9 cellular contexts compared by ENCODE assay signal in the genomic region with DNA sequence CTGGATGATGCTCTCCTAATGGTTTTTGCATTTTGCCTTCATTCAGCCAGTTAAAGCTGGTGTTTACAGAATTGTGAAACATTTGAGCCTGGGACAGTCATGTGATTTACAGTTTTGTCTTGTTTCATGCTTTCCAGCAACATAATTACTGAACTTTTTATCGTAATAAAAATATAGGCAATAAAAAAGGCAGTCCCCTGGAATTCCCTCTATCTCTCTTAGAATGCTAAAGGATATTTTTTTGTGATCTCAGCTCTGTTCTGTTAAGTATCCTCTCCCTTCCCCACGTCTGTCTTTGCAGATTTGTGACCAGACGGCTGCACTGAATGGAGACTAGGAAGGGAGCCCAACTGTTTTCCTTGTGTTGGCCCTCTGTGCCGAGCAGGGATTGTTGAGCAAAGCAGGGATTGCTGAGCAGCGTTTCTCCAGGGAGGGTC.
DNase-seq lines count a peak whose midpoint lies in the region; ATAC-seq, FAIRE-seq and TF ChIP-seq lines count a peak whose summit lies in the region.
"Had no signal": no experiment of that assay in that cellular context is flagged by ENCODE, and none has a peak within 500 bp of the region (broad histone marks: within the 10 kb centered on the region; RNA-seq: fewer than 3 reads in every experiment).

No MANE protein-coding gene starts in this region.

- no peak overlapping the region for H3K4me3 ChIP-seq in fibroblast of mammary gland (ENCODE audit: control insufficient read depth, low read depth, low read length)
- no peak overlapping the region for H3K4me3 ChIP-seq in mesodermal cell (ENCODE audit: extremely low read depth, insufficient read depth, low read length, poor library complexity, severe bottlenecking)
- H3K4me3 ChIP-seq in tibial nerve = no peak overlapping the region

- peaks cover 35% of the 10 kb centered on the region for H3K4me1 ChIP-seq in mesodermal cell (ENCODE audit: control insufficient read depth, insufficient read depth, low read length, poor library complexity, severe bottlenecking)
- H3K4me1 ChIP-seq in tibial nerve = peaks cover 0 to 31% (median 2%) of the 10 kb centered on the region in 4 donors

- no peaks in the 10 kb centered on the region for H3K27me3 ChIP-seq in tibial nerve

- H3K27ac ChIP-seq in mesodermal cell (ENCODE audit: low read depth, low read length, severe bottlenecking) = peak overlapping the region; percentile 80
- peak overlapping the region in 2 of 4 donors; percentile 45 to 68 for H3K27ac ChIP-seq in tibial nerve

- no peaks in the 10 kb centered on the region for H3K36me3 Mint-ChIP-seq in T-helper 17 cell (ENCODE audit: low read depth)
- H3K36me3 Mint-ChIP-seq: activated naive CD4-positive, alpha-beta T cell treated with anti-CD3 and anti-CD28 coated beads, Interleukin-2, amount 10 ng/mL, durations not matched to agents 7 days and 5 days had no signal

- no peak for FAIRE-seq in urothelium cell line (lab: Jason Lieb, UNC)

- TF ChIP-seq POLR2A in tibial nerve (IDR thresholded peaks at IDR 0.05) = no peak

- H3K36me3 ChIP-seq in mesodermal cell (ENCODE audit: control insufficient read depth, insufficient read depth, low read length) = no peaks in the 10 kb centered on the region
- H3K36me3 ChIP-seq in tibial nerve = no peaks in the 10 kb centered on the region

- TF ChIP-seq EP300 in tibial nerve (IDR thresholded peaks at IDR 0.05) = peak in 1 of 2 donors; percentile 48

- no peaks in the 10 kb centered on the region for H3K9me3 ChIP-seq in mesodermal cell (ENCODE audit: control insufficient read depth, low read length)
- no peaks in the 10 kb centered on the region for H3K9me3 ChIP-seq in tibial nerve
- no peaks in the 10 kb centered on the region for H3K9me3 ChIP-seq in T-helper 17 cell (ENCODE audit: control insufficient read depth, low read length, poor library complexity, severe bottlenecking)

- no peak overlapping the region for H3K4me3 Mint-ChIP-seq in T-helper 17 cell
- H3K4me3 Mint-ChIP-seq: activated naive CD4-positive, alpha-beta T cell treated with anti-CD3 and anti-CD28 coated beads, Interleukin-2, amount 10 ng/mL, durations not matched to agents 7 days and 5 days had no signal

- H3K4me1 Mint-ChIP-seq in T-helper 17 cell = peaks cover 4% of the 10 kb centered on the region
- H3K4me1 Mint-ChIP-seq: activated naive CD4-positive, alpha-beta T cell treated with anti-CD3 and anti-CD28 coated beads, Interleukin-2, amount 10 ng/mL, durations not matched to agents 7 days and 5 days had no signal

- DNase-seq in NCI-H526 treated with DMSO at 0.1 percent for 48 hours (lab: John Stamatoyannopoulos, UW) (peak; percentile 43), fibroblast of mammary gland (ENCODE audit: low read depth) (peak; percentile 62), tibial nerve (ENCODE audit: low spot score in 2 of 2) (peak; percentile 14 to 25), T-helper 17 cell (no peak), activated gamma-delta T cell (lab: John Stamatoyannopoulos, UW) (no peak), urothelium cell line (ENCODE audit: low spot score) (no peak)
- DNase-seq: activated naive CD4-positive, alpha-beta T cell treated with anti-CD3 and anti-CD28 coated beads, Interleukin-2, amount 10 ng/mL, durations not matched to agents 7 days and 5 days; NCI-H2171 had no signal

- no peak for ATAC-seq in T-helper 17 cell

- H3K27ac Mint-ChIP-seq in T-helper 17 cell = no peak overlapping the region
- H3K27ac Mint-ChIP-seq: activated naive CD4-positive, alpha-beta T cell treated with anti-CD3 and anti-CD28 coated beads, Interleukin-2, amount 10 ng/mL, durations not matched to agents 7 days and 5 days had no signal

- TF ChIP-seq CTCF in fibroblast of mammary gland (conservative IDR thresholded peaks at IDR 0.05; ENCODE audit: control insufficient read depth, insufficient read depth, low read depth, low read length) (no peak), tibial nerve (IDR thresholded peaks at IDR 0.05) (no peak)

- H3K27me3 Mint-ChIP-seq in T-helper 17 cell = peaks cover 7% of the 10 kb centered on the region
- H3K27me3 Mint-ChIP-seq: activated naive CD4-positive, alpha-beta T cell treated with anti-CD3 and anti-CD28 coated beads, Interleukin-2, amount 10 ng/mL, durations not matched to agents 7 days and 5 days had no signal

- WGBS in mesodermal cell (ENCODE audit: insufficient coverage in 2 of 2), 2 experiments = 7 to 29% methylated on average over 2 to 3 of the region's 5 CpGs
- WGBS in tibial nerve, 2 donors = 19 to 20% methylated on average over 5 of the region's 5 CpGs

Comparison
In these comparisons a context has a peak if more than half of its experiments do, and no peak if none do; other contexts are left out.
1. DNase-seq: peak in NCI-H526 treated with DMSO at 0.1 percent for 48 hours (single experiment), fibroblast of mammary gland (single experiment) and tibial nerve (2 of 2); none in T-helper 17 cell (0 of 3), activated gamma-delta T cell (single experiment) and urothelium cell line (single experiment).